Comparison of ENCODE assay signal across 29 cellular contexts in the genomic region with DNA sequence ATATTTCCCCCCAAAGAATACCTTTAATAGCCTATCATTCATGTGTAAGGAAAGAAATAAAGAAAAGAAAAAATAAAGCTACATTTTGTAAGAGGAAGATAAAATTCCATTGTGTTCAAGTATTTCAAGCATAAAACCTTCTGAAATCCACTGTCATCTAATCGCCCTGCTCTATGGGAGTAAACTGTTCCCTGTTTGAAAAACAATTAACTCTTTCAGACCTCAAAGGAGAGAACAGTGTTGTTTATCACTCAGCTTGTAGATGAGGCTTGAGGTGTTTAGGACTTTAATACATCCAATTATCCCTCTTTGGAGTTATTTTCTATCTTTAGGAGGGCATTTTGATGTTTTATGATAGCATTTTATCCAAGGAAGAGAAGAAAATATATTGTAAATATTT.
"Had no signal": no experiment of that assay in that cellular context is flagged by ENCODE, and none has a peak within 500 bp of the region (broad histone marks: within the 10 kb centered on the region; RNA-seq: fewer than 3 reads in every experiment).

No MANE protein-coding gene starts in this region.

- ATAC-seq: naive thymus-derived CD4-positive, alpha-beta T cell; natural killer cell; psoas muscle; right cardiac atrium; right lobe of liver; stimulated activated memory B cell treated with anti-CD40 and anti-IgM and Interleukin-4, amounts not matched to agents 10 μg/mL and 1 μg/mL and 100 μg/mL, for 72 hours; stimulated activated naive CD8-positive, alpha-beta T cell treated with anti-CD3 and anti-CD28 coated beads, Interleukin-15, amount 100 ng/mL, for 72 hours; stimulated activated naive CD8-positive, alpha-beta T cell treated with anti-CD3 and anti-CD28 coated beads, Interleukin-15, Interleukin-2, amounts not matched to agents 100 U/mL and 50 U/mL, for 24 hours had no signal

- H3K27ac ChIP-seq: neutrophil, parathyroid adenoma, psoas muscle, right lobe of liver, sigmoid colon, suprapubic skin, testis, tibial artery, transverse colon, vagina had no signal

- H3K9ac ChIP-seq: parathyroid adenoma had no signal

- H3K27me3 Mint-ChIP-seq: naive thymus-derived CD4-positive, alpha-beta T cell; progenitor cell of endocrine pancreas; stimulated activated memory B cell treated with anti-CD40 and anti-IgM and Interleukin-4, amounts not matched to agents 10 μg/mL and 1 μg/mL and 100 μg/mL, for 72 hours; stimulated activated naive CD8-positive, alpha-beta T cell treated with anti-CD3 and anti-CD28 coated beads, Interleukin-15, amount 100 ng/mL, for 72 hours; type B pancreatic cell had no signal

- H3K9me3 Mint-ChIP-seq: nephron, neural crest cell had no signal

- H3K4me3 ChIP-seq: psoas muscle, right lobe of liver, sigmoid colon, suprapubic skin, testis, tibial artery, transverse colon, vagina had no signal

- H3K27ac Mint-ChIP-seq: naive thymus-derived CD4-positive, alpha-beta T cell; natural killer cell; nephron; progenitor cell of endocrine pancreas; stimulated activated memory B cell treated with anti-CD40 and anti-IgM and Interleukin-4, amounts not matched to agents 10 μg/mL and 1 μg/mL and 100 μg/mL, for 72 hours; stimulated activated naive CD8-positive, alpha-beta T cell treated with anti-CD3 and anti-CD28 coated beads, Interleukin-15, amount 100 ng/mL, for 72 hours; type B pancreatic cell had no signal

- H3K79me2 ChIP-seq: parathyroid adenoma had no signal

- H3K27me3 ChIP-seq: neutrophil, right lobe of liver, sigmoid colon, suprapubic skin, testis, tibial artery, transverse colon, vagina had no signal

- H3K9me3 ChIP-seq: neutrophil, psoas muscle, right lobe of liver, sigmoid colon, suprapubic skin, testis, tibial artery, transverse colon, vagina had no signal

- H3K4me1 Mint-ChIP-seq: naive thymus-derived CD4-positive, alpha-beta T cell; natural killer cell; neural crest cell; stimulated activated memory B cell treated with anti-CD40 and anti-IgM and Interleukin-4, amounts not matched to agents 10 μg/mL and 1 μg/mL and 100 μg/mL, for 72 hours; stimulated activated naive CD8-positive, alpha-beta T cell treated with anti-CD3 and anti-CD28 coated beads, Interleukin-15, amount 100 ng/mL, for 72 hours had no signal

- H2AFZ ChIP-seq: parathyroid adenoma had no signal

- H3K4me1 ChIP-seq: parathyroid adenoma, psoas muscle, right lobe of liver, sigmoid colon, suprapubic skin, testis, tibial artery, transverse colon, vagina had no signal

- DNase-seq: naive thymus-derived CD4-positive, alpha-beta T cell; natural killer cell; nucleus accumbens; posterior cingulate gyrus; psoas muscle; right cardiac atrium; right lobe of liver; sigmoid colon; small intestine; stimulated activated CD4-positive, alpha-beta T cell treated with anti-CD3 and anti-CD28 coated beads, Interleukin-15, amount 100 ng/mL, for 24 hours; stimulated activated CD4-positive, alpha-beta T cell treated with anti-CD3 and anti-CD28 coated beads, Interleukin-2, amount 100 ng/mL, for 24 hours; stimulated activated CD4-positive, alpha-beta T cell treated with anti-CD3 and anti-CD28 coated beads, Interleukin-2, amount 100 ng/mL, for 48 hours; stimulated activated CD4-positive, alpha-beta T cell treated with anti-CD3 and anti-CD28 coated beads, Interleukin-4, amount 100 ng/mL, for 24 hours; stimulated activated naive CD4-positive, alpha-beta T cell; stimulated activated naive CD8-positive, alpha-beta T cell treated with anti-CD3 and anti-CD28 coated beads, Interleukin-15, amount 100 ng/mL, for 72 hours; stimulated activated naive CD8-positive, alpha-beta T cell treated with anti-CD3 and anti-CD28 coated beads, Interleukin-15, Interleukin-2, amounts not matched to agents 100 U/mL and 50 U/mL, for 24 hours; substantia nigra; testis; tibial artery; transverse colon had no signal

- H3K36me3 ChIP-seq: neutrophil, right lobe of liver, sigmoid colon, suprapubic skin, tibial artery, transverse colon, vagina had no signal

- H3K36me3 Mint-ChIP-seq: naive thymus-derived CD4-positive, alpha-beta T cell; stimulated activated memory B cell treated with anti-CD40 and anti-IgM and Interleukin-4, amounts not matched to agents 10 μg/mL and 1 μg/mL and 100 μg/mL, for 72 hours; type B pancreatic cell had no signal

- H3K4me3 Mint-ChIP-seq: naive thymus-derived CD4-positive, alpha-beta T cell; natural killer cell; nephron; neural crest cell; stimulated activated memory B cell treated with anti-CD40 and anti-IgM and Interleukin-4, amounts not matched to agents 10 μg/mL and 1 μg/mL and 100 μg/mL, for 72 hours; stimulated activated naive CD8-positive, alpha-beta T cell treated with anti-CD3 and anti-CD28 coated beads, Interleukin-15, amount 100 ng/mL, for 72 hours; type B pancreatic cell had no signal
